9 cellular contexts compared by ENCODE assay signal in genomic region chr14:73180385-73180805, GRCh38. TPM values are rescaled to one million over a fixed set of nuclear protein-coding genes. Genes with fewer than 3 reads are reported as not detected.
DNase-seq lines count a peak whose midpoint lies in the region; ATAC-seq and TF ChIP-seq lines count a peak whose summit lies in the region.
"Had no signal": no experiment of that assay in that cellular context is flagged by ENCODE, and none has a peak within 500 bp of the region (broad histone marks: within the 10 kb centered on the region; RNA-seq: fewer than 3 reads in every experiment).

No MANE protein-coding gene starts in this region.

- H3K9me2 ChIP-seq in PC-9 (ENCODE audit: insufficient read depth): no peaks in the 10 kb centered on the region

- ATAC-seq in HG03469 (IDR thresholded peaks at IDR 0.05; ENCODE audit: unreplicated experiment) (no peak), GM19455 (IDR thresholded peaks at IDR 0.05; ENCODE audit: unreplicated experiment) (no peak)

- H4K20me1 ChIP-seq in PC-9 (ENCODE audit: insufficient read depth) (no peaks in the 10 kb centered on the region), osteoblast (ENCODE audit: insufficient read depth, low read length) (no peaks in the 10 kb centered on the region)

- peak overlapping the region; percentile 84 to 99 (median 97) for H3K27ac Mint-ChIP-seq in CD14-positive monocyte

- no peak for DNase-seq in CD14-positive monocyte (ENCODE audit: low spot score)
- peak in 1 of 2 experiments; percentile 85 for DNase-seq in PC-9
- no peak for DNase-seq in esophagus muscularis mucosa (ENCODE audit: extremely low spot score)
- DNase-seq in osteoblast (ENCODE audit: insufficient read length, low spot score, missing footprints): peak; percentile 90
- DNase-seq in NCI-H524 (lab: John Stamatoyannopoulos, UW): no peak
- DNase-seq in activated CD4-positive, alpha-beta T cell treated with anti-CD3 and anti-CD28 coated beads, Interleukin-2, amount 50 U/mL, for 48 hours: no peak
- DNase-seq: cerebellar nuclear complex had no signal

- H2AFZ ChIP-seq in PC-9 (no peak overlapping the region), osteoblast (ENCODE audit: low read length) (no peak overlapping the region)

- no peak for TF ChIP-seq POLR2A in esophagus muscularis mucosa (IDR thresholded peaks at IDR 0.05; ENCODE audit: low read depth)

- no peak for TF ChIP-seq EP300 in esophagus muscularis mucosa (IDR thresholded peaks at IDR 0.05)

- H3F3A ChIP-seq in PC-9 (ENCODE audit: insufficient read depth, low read depth): peaks cover 16% of the 10 kb centered on the region

- H3K36me3 ChIP-seq in PC-9 (ENCODE audit: low read depth): peaks cover 17% of the 10 kb centered on the region
- H3K36me3 ChIP-seq in esophagus muscularis mucosa: peaks cover 0 to 42% (median 29%) of the 10 kb centered on the region in 4 donors
- no peaks in the 10 kb centered on the region for H3K36me3 ChIP-seq in osteoblast (ENCODE audit: insufficient read depth, low read length)

- H3K9me3 ChIP-seq in PC-9 (ENCODE audit: insufficient read depth, low read depth) (no peaks in the 10 kb centered on the region), esophagus muscularis mucosa (no peaks in the 10 kb centered on the region), osteoblast (ENCODE audit: low read depth, low read length) (no peaks in the 10 kb centered on the region)

- peaks cover 46 to 73% of the 10 kb centered on the region in 2 donors for H3K36me3 Mint-ChIP-seq in CD14-positive monocyte

- 0 out of 2 replicates have a peak, but pooled peaks cover 4% of the 10 kb centered on the region for H3K79me2 ChIP-seq in PC-9 (ENCODE audit: low read depth)
- no peaks in the 10 kb centered on the region for H3K79me2 ChIP-seq in osteoblast (ENCODE audit: insufficient read depth, low read length)

- peaks cover 0 to 2% (median 0%) of the 10 kb centered on the region in 3 donors for H3K27me3 Mint-ChIP-seq in CD14-positive monocyte (ENCODE audit: low read depth in 3 of 3)

- peaks cover 0 to 2% (median 0%) of the 10 kb centered on the region in 7 donors for H3K9me3 Mint-ChIP-seq in CD14-positive monocyte

- H3K4me1 Mint-ChIP-seq in CD14-positive monocyte: peaks cover 47% of the 10 kb centered on the region

- H3K4me2 ChIP-seq in PC-9 (peak overlapping the region; percentile 23; the same call in 1 of the 2 replicates), osteoblast (ENCODE audit: insufficient read depth, low read length) (peak overlapping the region; percentile 4)

- H3K27ac ChIP-seq in PC-9 (peak overlapping the region; percentile 45), esophagus muscularis mucosa (replicated peaks in 1 of 4) (peak overlapping the region; percentile 50 to 73 (median 54)), osteoblast (ENCODE audit: low read depth, low read length) (peak overlapping the region; percentile 24)

- intact Hi-C loops in CD14-positive monocyte (cut with micrococcal nuclease) (no loop called here), PC-9 (cut with micrococcal nuclease; ENCODE audit: unreplicated experiment) (no loop called here), esophagus muscularis mucosa (cut with DNase I) (no loop called here)

- CTCF ChIA-PET in PC-9 (lab: Charles Lee): no interaction called here

- H3K4me1 ChIP-seq in PC-9 (replicated peaks; ENCODE audit: insufficient read depth): peaks cover 13% of the 10 kb centered on the region
- peaks cover 0 to 6% (median 4%) of the 10 kb centered on the region in 4 donors for H3K4me1 ChIP-seq in esophagus muscularis mucosa
- H3K4me1 ChIP-seq in osteoblast (ENCODE audit: insufficient read depth, low read length): peaks cover 20% of the 10 kb centered on the region

- TF ChIP-seq CTCF in CD14-positive monocyte (IDR thresholded peaks at IDR 0.05) (no peak), PC-9 (conservative IDR thresholded peaks at IDR 0.05) (no peak), esophagus muscularis mucosa (IDR thresholded peaks at IDR 0.05) (no peak), osteoblast (IDR thresholded peaks at IDR 0.05; ENCODE audit: extremely low read depth, low read depth, low read length) (no peak)

- H3K27me3 ChIP-seq in PC-9 (ENCODE audit: insufficient read depth, low read depth) (no peaks in the 10 kb centered on the region), esophagus muscularis mucosa (no peaks in the 10 kb centered on the region), osteoblast (ENCODE audit: insufficient read depth, low read length) (no peaks in the 10 kb centered on the region)

- no TSS peak for BruUV-seq in PC-9 (replicated peaks; lab: Mats Ljungman, UMichigan)

- H3K4me3 ChIP-seq in PC-9: no peak overlapping the region
- H3K4me3 ChIP-seq in esophagus muscularis mucosa: no peak overlapping the region
- H3K4me3 ChIP-seq in osteoblast (ENCODE audit: insufficient read depth, low read length): no peak overlapping the region

- POLR2A ChIA-PET in PC-9 (lab: Charles Lee; ENCODE audit: unreplicated experiment): no interaction called here

- H3K4me3 Mint-ChIP-seq in CD14-positive monocyte: peak overlapping the region in 1 of 2 donors; percentile 42

RNA-seq across cellular contexts. Expression of gene PSEN1, which starts 44.1 kb away (rescaled TPM):
- 100 to 1,000 TPM in 1 of 2 donors, 10 to 100 TPM in 1; 85.6 to 130 TPM for polyA plus RNA-seq in CD14-positive monocyte
- total RNA-seq in PC-9 (2021) (33.5 and 44.0 TPM in 2 replicates), esophagus muscularis mucosa (10 to 100 TPM; 31.7 to 39.0 (median 38.3) TPM), osteoblast (77.8 and 79.6 TPM in 2 replicates)

RNA-seq across cellular contexts. Expression of gene PAPLN, which starts 56.9 kb away (rescaled TPM):
- polyA plus RNA-seq in CD14-positive monocyte: under 1 TPM; 0.58 to 0.73 TPM
- 0.15 TPM in 1 of 2 replicates, not detected in the other for total RNA-seq in PC-9 (2021)
- 10 to 100 TPM; 12.0 to 43.5 (median 24.1) TPM for total RNA-seq in esophagus muscularis mucosa
- total RNA-seq in osteoblast: 5.3 and 5.8 TPM in 2 replicates
